Comparison of ENCODE assay signal across 17 cellular contexts in the genomic region with DNA sequence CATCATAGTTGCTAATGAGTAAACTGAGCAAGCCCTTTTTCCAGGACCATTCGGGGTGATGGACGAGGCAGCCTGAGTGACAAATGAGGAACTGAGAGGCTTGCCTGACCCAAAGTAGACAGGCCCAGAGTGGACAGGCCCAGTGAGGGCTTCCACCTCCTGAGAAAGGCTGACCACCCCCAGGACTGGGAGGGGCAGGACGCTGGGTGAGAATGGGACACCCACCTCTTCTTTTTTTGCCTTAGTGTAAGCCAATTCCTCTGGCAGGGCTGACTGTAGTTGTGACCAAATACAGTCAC.
A peak's percentile ranks its signal among the peaks of the same experiment; 100 is the strongest.
DNase-seq lines count a peak whose midpoint lies in the region; ATAC-seq, FAIRE-seq and TF ChIP-seq lines count a peak whose summit lies in the region.
"Had no signal": no experiment of that assay in that cellular context is flagged by ENCODE, and none has a peak within 500 bp of the region (broad histone marks: within the 10 kb centered on the region; RNA-seq: fewer than 3 reads in every experiment).

No MANE protein-coding gene starts in this region.

- TF ChIP-seq CTCF in IMR-90 (conservative IDR thresholded peaks at IDR 0.05; ENCODE audit: low read depth, low read length), result no peak
- no peak for TF ChIP-seq CTCF in K562 (IDR thresholded peaks at IDR 0.05 in 2 of 3, conservative IDR thresholded peaks at IDR 0.05 in 1 of 3; ENCODE audit: insufficient read depth in 2 of 3, low read depth in 1 of 3, low read length in 3 of 3)
- TF ChIP-seq CTCF in progenitor cell of endocrine pancreas (IDR thresholded peaks at IDR 0.05; ENCODE audit: unreplicated experiment), result no peak
- no peak for TF ChIP-seq CTCF in lower leg skin (IDR thresholded peaks at IDR 0.05)

- H3K9me3 ChIP-seq in IMR-90 (ENCODE audit: control insufficient read depth, insufficient read depth, low read length) (no peaks in the 10 kb centered on the region), K562 (replicated peaks; ENCODE audit: control insufficient read depth, insufficient read depth, low read depth, low read length) (no peaks in the 10 kb centered on the region)
- H3K9me3 ChIP-seq: BLaER1 treated with 17β-estradiol and CSF1 and Interleukin-3, amounts not matched to agents 10 nM and 100 nM had no signal

- no peak overlapping the region for H3K4me3 ChIP-seq in IMR-90 (ENCODE audit: insufficient read depth, low read depth, low read length)
- H3K4me3 ChIP-seq in K562, result no peak overlapping the region
- no peak overlapping the region for H3K4me3 ChIP-seq in lower leg skin (ENCODE audit: low read depth, poor library complexity, severe bottlenecking)
- H3K4me3 ChIP-seq: BLaER1 treated with 17β-estradiol and CSF1 and Interleukin-3, amounts not matched to agents 10 nM and 100 nM; GM23248 had no signal

- H3K9me3 Mint-ChIP-seq in progenitor cell of endocrine pancreas (ENCODE audit: low read depth), result no peaks in the 10 kb centered on the region
- H3K9me3 Mint-ChIP-seq: CD4-positive, alpha-beta T cell had no signal

- H4K91ac ChIP-seq in IMR-90 (ENCODE audit: insufficient read depth, low read depth, low read length), result peak overlapping the region; percentile 26

- peak overlapping the region; percentile 73; the same call in 1 of the 2 replicates for H2BK20ac ChIP-seq in IMR-90 (ENCODE audit: low read depth, low read length)

- H3K79me1 ChIP-seq in IMR-90 (ENCODE audit: low read depth in 1 of 2, low read length in 2 of 2), result peaks cover 0 to 26% of the 10 kb centered on the region in 2 experiments; a peak in 3 of 4 replicates

- H3K18ac ChIP-seq in IMR-90 (ENCODE audit: low read depth, low read length), result no peak overlapping the region

- no peak overlapping the region for H2BK5ac ChIP-seq in IMR-90 (ENCODE audit: low read depth, low read length, poor library complexity, severe bottlenecking)

- WGBS in IMR-90 (ENCODE audit: extremely low coverage in 2 of 2, insufficient read length in 1 of 2), 2 experiments, result no CpG with 5 or more reads among the region's 3 CpGs
- WGBS in K562 (ENCODE audit: insufficient coverage, low coverage, missing lambda C conversion rate), result 82% methylated on average over 3 of the region's 3 CpGs
- WGBS in lower leg skin, 2 donors, result 83 to 96% methylated on average over 3 of the region's 3 CpGs

- intact Hi-C loops in IMR-90 (cut with micrococcal nuclease), result loop anchor here (2.0 to 5.0 kb wide), 2 partner anchors 66 to 138 kb away; no protein-coding TSS in a partner anchor
- intact Hi-C loops in K562 (cut with micrococcal nuclease), result loop anchor here (5.0 to 10.0 kb wide), 2 partner anchors 138 to 316 kb away; no protein-coding TSS in a partner anchor
- intact Hi-C loops in lower leg skin (cut with DNase I; ENCODE audit: low total_unique reads), result no loop called here

- no peak for DNase-seq in IMR-90
- DNase-seq in K562 (ENCODE audit: extremely low read depth in 1 of 4, low spot score in 3 of 4), result no peak
- peak; percentile 32 for DNase-seq in left kidney (ENCODE audit: low read depth, low spot score)
- no peak for DNase-seq in progenitor cell of endocrine pancreas (ENCODE audit: low spot score, unreplicated experiment)
- DNase-seq in cerebellum (ENCODE audit: low spot score), result no peak
- no peak for DNase-seq in lower leg skin (ENCODE audit: low spot score in 2 of 2)
- DNase-seq: ACHN; CD4-positive, alpha-beta T cell; DMS79; GM23248; H7; KBM-7 had no signal

- H4K20me1 ChIP-seq in IMR-90 (ENCODE audit: insufficient read depth, low read length), result no peaks in the 10 kb centered on the region
- H4K20me1 ChIP-seq in K562 (replicated peaks; ENCODE audit: control insufficient read depth, insufficient read depth, low read length), result peaks cover 5% of the 10 kb centered on the region; the same call in 1 of the 2 replicates

- peaks cover 6% of the 10 kb centered on the region for H3K36me3 Mint-ChIP-seq in progenitor cell of endocrine pancreas (ENCODE audit: insufficient read depth)

- CTCF ChIA-PET in IMR-90 (lab: Yijun Ruan, JAX) (no interaction called here), K562 (lab: Yijun Ruan, JAX; ENCODE audit: low intra/inter-chr PET ratio) (no interaction called here)

- no peaks in the 10 kb centered on the region for H3K27me3 ChIP-seq in IMR-90 (ENCODE audit: control insufficient read depth, insufficient read depth, low read length)
- H3K27me3 ChIP-seq in K562 (ENCODE audit: control insufficient read depth in 2 of 2, insufficient read depth in 2 of 2, low read length in 2 of 2), result no peaks in the 10 kb centered on the region
- H3K27me3 ChIP-seq: BLaER1 treated with 17β-estradiol and CSF1 and Interleukin-3, amounts not matched to agents 10 nM and 100 nM had no signal

- no peak overlapping the region for H4K5ac ChIP-seq in IMR-90 (ENCODE audit: low read depth, low read length)

- H3K36me3 ChIP-seq in IMR-90 (ENCODE audit: control insufficient read depth, insufficient read depth, low read length) (peaks cover 8% of the 10 kb centered on the region; the same call in 1 of the 2 replicates), K562 (ENCODE audit: control insufficient read depth, insufficient read depth, low read length) (peaks cover 42% of the 10 kb centered on the region)

- H2AK9ac ChIP-seq in IMR-90 (replicated peaks; ENCODE audit: low read depth, low read length, poor library complexity), result no peak overlapping the region

- H3K4me3 Mint-ChIP-seq in progenitor cell of endocrine pancreas (ENCODE audit: low read depth), result no peak overlapping the region
- H3K4me3 Mint-ChIP-seq: CD4-positive, alpha-beta T cell had no signal

- H3K4me1 Mint-ChIP-seq in progenitor cell of endocrine pancreas (ENCODE audit: low read depth), result peaks cover 43% of the 10 kb centered on the region

- no peak for ATAC-seq in IMR-90 (ENCODE audit: low read depth)
- no peak for ATAC-seq in K562
- no peak for ATAC-seq in HG03342 (IDR thresholded peaks at IDR 0.05; ENCODE audit: unreplicated experiment)

- no peak for TF ChIP-seq RAD21 in IMR-90 (IDR thresholded peaks at IDR 0.05; ENCODE audit: low read length)
- no peak for TF ChIP-seq RAD21 in K562 (CRISPR knock-in tag; conservative IDR thresholded peaks at IDR 0.05 in 1 of 2, IDR thresholded peaks at IDR 0.05 in 1 of 2)

- H2BK120ac ChIP-seq in IMR-90 (ENCODE audit: low read depth, low read length), result peak overlapping the region; percentile 63

- no peak overlapping the region for H3K9ac ChIP-seq in IMR-90 (ENCODE audit: low read depth, low read length)
- 0 out of 4 replicates have a peak overlapping the region, but pooled peaks of 1 of the 2 experiments have one; percentile 39 for H3K9ac ChIP-seq in K562 (ENCODE audit: insufficient read depth in 1 of 2, low read depth in 2 of 2, low read length in 2 of 2)
- H3K9ac ChIP-seq: GM23248 had no signal

- TF ChIP-seq EP300 in K562 (IDR thresholded peaks at IDR 0.05; ENCODE audit: low read length), result no peak

- H3K14ac ChIP-seq in IMR-90 (replicated peaks; ENCODE audit: low read depth, low read length), result peak overlapping the region; percentile 71; the same call in 1 of the 2 replicates

- dilution Hi-C loops in IMR-90 (cut with HindIII; ENCODE audit: low sequenced_read_pairs, unreplicated experiment), result no loop called here

- peak overlapping the region; percentile 29; the same call in 1 of the 3 replicates for H2BK15ac ChIP-seq in IMR-90 (ENCODE audit: low read depth, low read length)

- POLR2A ChIA-PET in IMR-90 (lab: Charles Lee; ENCODE audit: unreplicated experiment), result no interaction called here
- POLR2A ChIA-PET in K562 (lab: Yijun Ruan, JAX), result interaction anchor here (0.8 kb wide), 1 partner anchor 12 kb away, joined by 3 read pairs; no protein-coding TSS in a partner anchor

- H4K8ac ChIP-seq in IMR-90 (ENCODE audit: low read depth in 2 of 2, low read length in 2 of 2), result peak overlapping the region; percentile 2 to 4; a peak in 1 of 4 replicates

- no peak overlapping the region for H3K4me2 ChIP-seq in IMR-90 (ENCODE audit: low read depth, low read length)
- H3K4me2 ChIP-seq in K562 (ENCODE audit: insufficient read depth, low read length), result no peak overlapping the region
- H3K4me2 ChIP-seq: BLaER1 treated with 17β-estradiol and CSF1 and Interleukin-3, amounts not matched to agents 10 nM and 100 nM had no signal

- no peak overlapping the region for H3K27ac ChIP-seq in IMR-90 (ENCODE audit: insufficient read depth, low read length)
- H3K27ac ChIP-seq in K562 (ENCODE audit: extremely low read depth, low read depth, low read length), result no peak overlapping the region
- H3K27ac ChIP-seq: GM23248 had no signal

- peak overlapping the region; percentile 68; the same call in 1 of the 2 replicates for H2AK5ac ChIP-seq in IMR-90 (ENCODE audit: low read depth, low read length)

- BruUV-seq in IMR-90 (replicated peaks; lab: Mats Ljungman, UMichigan) (no TSS peak), K562 (replicated peaks; lab: Mats Ljungman, UMichigan) (no TSS peak)

- in situ Hi-C loops in IMR-90 (cut with MboI; ENCODE audit: low sequenced_read_pairs) (loop anchor here (5.0 to 10.0 kb wide), 2 partner anchors 133 to 316 kb away; no protein-coding TSS in a partner anchor), K562 (cut with MboI) (loop anchor here (5.0 to 10.0 kb wide), 2 partner anchors 73 to 316 kb away; no protein-coding TSS in a partner anchor)

- peak overlapping the region; percentile 62 for H3K4ac ChIP-seq in IMR-90 (ENCODE audit: low read depth, low read length)

- peak overlapping the region; percentile 62 for H2AFZ ChIP-seq in IMR-90 (replicated peaks; ENCODE audit: low read length, poor library complexity)
- H2AFZ ChIP-seq in K562 (ENCODE audit: low read depth, low read length), result no peak overlapping the region
- H2AFZ ChIP-seq: GM23248 had no signal

- no peak for FAIRE-seq in K562 (lab: Jason Lieb, UNC)
- FAIRE-seq: GM12892, GM18507, HTR-8/SVneo had no signal

- TF ChIP-seq POLR2A in IMR-90 (IDR thresholded peaks at IDR 0.05; ENCODE audit: low read depth, low read length) (no peak), K562 (conservative IDR thresholded peaks at IDR 0.05) (no peak), lower leg skin (IDR thresholded peaks at IDR 0.05) (no peak)

- no peak overlapping the region for H3K56ac ChIP-seq in IMR-90 (ENCODE audit: extremely low read depth, insufficient read depth, low read length)

- peak overlapping the region; percentile 3; the same call in 1 of the 2 replicates for H3K23ac ChIP-seq in IMR-90 (ENCODE audit: low read depth, low read length)

- peaks cover 13% of the 10 kb centered on the region for H3K9me1 ChIP-seq in IMR-90 (ENCODE audit: insufficient read depth, low read length)
- no peaks in the 10 kb centered on the region for H3K9me1 ChIP-seq in K562 (ENCODE audit: control insufficient read depth, insufficient read depth, low read length)

- peak overlapping the region; percentile 85 for H3K27ac Mint-ChIP-seq in progenitor cell of endocrine pancreas
- H3K27ac Mint-ChIP-seq: CD4-positive, alpha-beta T cell had no signal

- no peaks in the 10 kb centered on the region for H3K79me2 ChIP-seq in K562 (ENCODE audit: control insufficient read depth, insufficient read depth, low read length)

- peaks cover 23% of the 10 kb centered on the region for H3K4me1 ChIP-seq in IMR-90 (ENCODE audit: control insufficient read depth, insufficient read depth, low read length)
- H3K4me1 ChIP-seq in K562 (replicated peaks in 1 of 2; ENCODE audit: control insufficient read depth in 2 of 2, insufficient read depth in 2 of 2, low read length in 2 of 2), result peaks cover 0 to 9% of the 10 kb centered on the region in 2 experiments; a peak in 2 of 5 replicates

- H3K27me3 Mint-ChIP-seq in progenitor cell of endocrine pancreas, result no peaks in the 10 kb centered on the region
- H3K27me3 Mint-ChIP-seq: CD4-positive, alpha-beta T cell had no signal
